ENCODE assay signal across 21 cellular contexts in the genomic region with DNA sequence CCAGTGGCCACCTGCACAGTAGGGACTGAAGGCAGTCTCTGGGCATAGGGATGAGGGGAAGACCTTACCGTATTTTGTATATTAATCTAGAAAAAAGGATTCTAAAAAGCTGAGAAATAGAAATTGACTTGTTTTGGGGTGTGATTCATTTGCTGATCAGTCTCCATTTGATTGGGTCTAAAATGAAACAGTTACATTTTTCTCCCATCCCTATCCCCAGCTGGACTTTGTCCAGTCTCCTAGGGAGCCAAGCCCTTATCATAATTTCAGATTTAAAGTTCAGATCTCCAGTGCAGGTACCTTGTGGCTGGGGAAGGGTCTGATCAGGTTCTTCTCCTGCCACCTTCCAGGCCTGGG.
DNase-seq lines count a peak whose midpoint lies in the region; ATAC-seq and TF ChIP-seq lines count a peak whose summit lies in the region.
"Had no signal": no experiment of that assay in that cellular context is flagged by ENCODE, and none has a peak within 500 bp of the region (broad histone marks: within the 10 kb centered on the region; RNA-seq: fewer than 3 reads in every experiment).

No MANE protein-coding gene starts in this region.

- no peak for DNase-seq in Caco-2
- DNase-seq in spleen: no peak
- no peak for DNase-seq in mucosa of gallbladder (ENCODE audit: low spot score)
- no peak for DNase-seq in stimulated activated naive CD4-positive, alpha-beta T cell (lab: John Stamatoyannopoulos, UW)
- DNase-seq: activated CD8-positive, alpha-beta memory T cell treated with anti-CD3 and anti-CD28 coated beads, Interleukin-2, amount 10 ng/mL, durations not matched to agents 7 days and 5 days; activated gamma-delta T cell treated with Interleukin-2 at 50 U/mL for 16 hours; CD8-positive, alpha-beta T cell; effector memory CD8-positive, alpha-beta T cell; foreskin keratinocyte; GM23248; mucosa of descending colon; NCI-H1417 treated with DMSO at 0.1 percent for 48 hours; SHP77 had no signal

- peak overlapping the region; percentile 72 for H3K27ac Mint-ChIP-seq in Caco-2 (ENCODE audit: unreplicated experiment)
- H3K27ac Mint-ChIP-seq: activated CD8-positive, alpha-beta memory T cell treated with anti-CD3 and anti-CD28 coated beads, Interleukin-2, amount 10 ng/mL, durations not matched to agents 7 days and 5 days; CD8-positive, alpha-beta T cell; effector memory CD8-positive, alpha-beta T cell had no signal

- no peak overlapping the region for H3K4me3 Mint-ChIP-seq in Caco-2 (ENCODE audit: unreplicated experiment)
- H3K4me3 Mint-ChIP-seq: activated CD8-positive, alpha-beta memory T cell treated with anti-CD3 and anti-CD28 coated beads, Interleukin-2, amount 10 ng/mL, durations not matched to agents 7 days and 5 days; brain; CD8-positive, alpha-beta T cell; effector memory CD8-positive, alpha-beta T cell; type B pancreatic cell had no signal

- H3K27me3 Mint-ChIP-seq in Caco-2 (ENCODE audit: insufficient read depth, unreplicated experiment): no peaks in the 10 kb centered on the region
- H3K27me3 Mint-ChIP-seq: activated CD8-positive, alpha-beta memory T cell treated with anti-CD3 and anti-CD28 coated beads, Interleukin-2, amount 10 ng/mL, durations not matched to agents 7 days and 5 days; brain; effector memory CD8-positive, alpha-beta T cell; type B pancreatic cell had no signal

- H3K27ac ChIP-seq in duodenal mucosa (ENCODE audit: low read depth, low read length): peak overlapping the region; percentile 17
- peak overlapping the region; percentile 13 for H3K27ac ChIP-seq in mesodermal cell (ENCODE audit: low read depth, low read length, severe bottlenecking)
- peak overlapping the region in 6 of 8 donors; percentile 47 to 67 (median 60) for H3K27ac ChIP-seq in spleen
- H3K27ac ChIP-seq: foreskin keratinocyte, GM23248 had no signal

- intact Hi-C loops in Caco-2 (cut with micrococcal nuclease; ENCODE audit: unreplicated experiment): loop anchor here (10.0 kb wide), 1 partner anchor 292 kb away; no protein-coding TSS in a partner anchor
- intact Hi-C loops in spleen (cut with DNase I; ENCODE audit: low total_unique reads): no loop called here

- H3K36me3 ChIP-seq in Caco-2 (ENCODE audit: control insufficient read depth, insufficient read depth, low read length) (peaks cover 3% of the 10 kb centered on the region), duodenal mucosa (ENCODE audit: control insufficient read depth in 1 of 2, insufficient read depth in 2 of 2, low read length in 2 of 2) (peaks cover 11 to 17% of the 10 kb centered on the region in 2 donors), mesodermal cell (ENCODE audit: control insufficient read depth, insufficient read depth, low read length) (peaks cover 64% of the 10 kb centered on the region), spleen (peaks cover 0 to 33% (median 9%) of the 10 kb centered on the region in 6 donors)

- TF ChIP-seq POLR2A in spleen (IDR thresholded peaks at IDR 0.05): no peak

- no peak for TF ChIP-seq CTCF in Caco-2 (IDR thresholded peaks at IDR 0.05; ENCODE audit: insufficient read depth in 1 of 2, low read depth in 1 of 2, low read length in 1 of 2, severe bottlenecking in 1 of 2, unreplicated experiment in 1 of 2)
- TF ChIP-seq CTCF in spleen (IDR thresholded peaks at IDR 0.05 in 8 of 11, conservative IDR thresholded peaks at IDR 0.05 in 3 of 11): no peak

- CTCF ChIA-PET in Caco-2 (lab: Charles Lee): no interaction called here

- H3K9me3 ChIP-seq in Caco-2: no peaks in the 10 kb centered on the region
- H3K9me3 ChIP-seq in duodenal mucosa (ENCODE audit: control insufficient read depth in 1 of 2, low read length in 2 of 2): no peaks in the 10 kb centered on the region
- H3K9me3 ChIP-seq in mesodermal cell (ENCODE audit: control insufficient read depth, low read length): no peaks in the 10 kb centered on the region
- H3K9me3 ChIP-seq in spleen: no peaks in the 10 kb centered on the region
- H3K9me3 ChIP-seq: mucosa of descending colon, pancreas had no signal

- ATAC-seq in HG03280 (IDR thresholded peaks at IDR 0.05; ENCODE audit: unreplicated experiment) (no peak), HG03108 (IDR thresholded peaks at IDR 0.05; ENCODE audit: unreplicated experiment) (no peak)
- ATAC-seq: activated CD4-positive, CD25-positive, alpha-beta regulatory T cell treated with anti-CD3 and anti-CD28 coated beads, Interleukin-2, amount 50 U/mL, for 24 hours; activated CD8-positive, alpha-beta memory T cell treated with anti-CD3 and anti-CD28 coated beads, Interleukin-2, amount 10 ng/mL, durations not matched to agents 7 days and 5 days; CD8-positive, alpha-beta T cell; effector memory CD8-positive, alpha-beta T cell; foreskin keratinocyte; mucosa of descending colon; pancreas had no signal

- POLR2A ChIA-PET in Caco-2 (lab: Charles Lee): no interaction called here

- H3K4me3 ChIP-seq in Caco-2 (ENCODE audit: low read depth, low read length): no peak overlapping the region
- no peak overlapping the region for H3K4me3 ChIP-seq in duodenal mucosa (ENCODE audit: low read depth in 1 of 2, low read length in 2 of 2)
- no peak overlapping the region for H3K4me3 ChIP-seq in mesodermal cell (ENCODE audit: extremely low read depth, insufficient read depth, low read length, poor library complexity, severe bottlenecking)
- H3K4me3 ChIP-seq in spleen: no peak overlapping the region
- H3K4me3 ChIP-seq: GM23248, mucosa of descending colon, pancreas had no signal

- WGBS in mesodermal cell (ENCODE audit: insufficient coverage in 2 of 2), 2 experiments: 100% methylated on average over 1 of the region's 1 CpG; no CpG with 5 or more reads in 1 of the 2 experiments
- WGBS in spleen, 5 donors: 77 to 93% (median 88%) methylated on average over 1 of the region's 1 CpG

- no peak overlapping the region for H3K9ac ChIP-seq in duodenal mucosa (ENCODE audit: low read depth in 1 of 2, low read length in 2 of 2)
- H3K9ac ChIP-seq: GM23248 had no signal

- peaks cover 43% of the 10 kb centered on the region for H3K4me1 Mint-ChIP-seq in Caco-2 (ENCODE audit: low read depth, unreplicated experiment)
- H3K4me1 Mint-ChIP-seq: activated CD8-positive, alpha-beta memory T cell treated with anti-CD3 and anti-CD28 coated beads, Interleukin-2, amount 10 ng/mL, durations not matched to agents 7 days and 5 days had no signal

- BruUV-seq in Caco-2 (replicated peaks; lab: Mats Ljungman, UMichigan): no TSS peak

- H3K27me3 ChIP-seq in Caco-2 (replicated peaks; ENCODE audit: control insufficient read depth, insufficient read depth, low read length) (no peaks in the 10 kb centered on the region), duodenal mucosa (ENCODE audit: control insufficient read depth in 1 of 2, insufficient read depth in 2 of 2, low read length in 2 of 2) (no peaks in the 10 kb centered on the region), spleen (replicated peaks in 1 of 7) (no peaks in the 10 kb centered on the region)
- H3K27me3 ChIP-seq: foreskin keratinocyte, pancreas had no signal

- H3K9me3 Mint-ChIP-seq in Caco-2 (ENCODE audit: unreplicated experiment): no peaks in the 10 kb centered on the region
- H3K9me3 Mint-ChIP-seq: brain; CD8-positive, alpha-beta T cell; effector memory CD8-positive, alpha-beta T cell; type B pancreatic cell had no signal

- H3K36me3 Mint-ChIP-seq in Caco-2 (ENCODE audit: insufficient read depth, unreplicated experiment): peaks cover 88% of the 10 kb centered on the region
- H3K36me3 Mint-ChIP-seq: activated CD8-positive, alpha-beta memory T cell treated with anti-CD3 and anti-CD28 coated beads, Interleukin-2, amount 10 ng/mL, durations not matched to agents 7 days and 5 days had no signal

- H3K4me1 ChIP-seq in Caco-2 (peaks cover 39% of the 10 kb centered on the region), duodenal mucosa (ENCODE audit: control insufficient read depth in 1 of 2, insufficient read depth in 2 of 2, low read length in 2 of 2) (peaks cover 52 to 56% of the 10 kb centered on the region in 2 donors), mesodermal cell (ENCODE audit: control insufficient read depth, insufficient read depth, low read length, poor library complexity, severe bottlenecking) (peaks cover 33% of the 10 kb centered on the region), spleen (peaks cover 0 to 52% (median 26%) of the 10 kb centered on the region in 6 donors)
- H3K4me1 ChIP-seq: foreskin keratinocyte had no signal
